11 cellular contexts compared by ENCODE assay signal in genomic region chr1:218983848-218984247, GRCh38.
DNase-seq lines count a peak whose midpoint lies in the region; ATAC-seq and TF ChIP-seq lines count a peak whose summit lies in the region.
"Had no signal": no experiment of that assay in that cellular context is flagged by ENCODE, and none has a peak within 500 bp of the region (broad histone marks: within the 10 kb centered on the region; RNA-seq: fewer than 3 reads in every experiment).

No MANE protein-coding gene starts in this region.

- H3K4me3 ChIP-seq in HCT116 (replicated peaks in 1 of 2; ENCODE audit: low read depth in 1 of 2, low read length in 2 of 2), result no peak overlapping the region
- H3K4me3 ChIP-seq: body of pancreas, gastrocnemius medialis had no signal

- RAD21 ChIA-PET in HCT116 (lab: Charles Lee; ENCODE audit: low non-redundant PET in 1 of 2, low total read pairs in 2 of 2, uncharacterized antibody in 2 of 2, unreplicated experiment in 2 of 2), result no interaction called here

- TF ChIP-seq POLR2A in HCT116 (IDR thresholded peaks at IDR 0.05; ENCODE audit: borderline replicate concordance, extremely low read depth, insufficient read depth, insufficient read length), result no peak

- CTCF ChIA-PET in HCT116 (lab: Charles Lee), result interaction anchor here (1.1 kb wide), 1 partner anchor 17 kb away, joined by 3 read pairs; no protein-coding TSS in a partner anchor

- no peak overlapping the region for H3K27ac ChIP-seq in HCT116 (ENCODE audit: low read depth, low read length)
- H3K27ac ChIP-seq: body of pancreas, gastrocnemius medialis had no signal

- H3K9me3 ChIP-seq in HCT116 (ENCODE audit: control insufficient read depth in 1 of 2, insufficient read depth in 1 of 2, low read depth in 1 of 2, low read length in 2 of 2), result no peaks in the 10 kb centered on the region
- H3K9me3 ChIP-seq: body of pancreas, gastrocnemius medialis had no signal

- H3K27me3 ChIP-seq in HCT116 (ENCODE audit: insufficient read depth, low read length), result no peaks in the 10 kb centered on the region
- H3K27me3 ChIP-seq: body of pancreas, gastrocnemius medialis had no signal

- ATAC-seq in HCT116 (peak; percentile 74), HG03097 (IDR thresholded peaks at IDR 0.05; ENCODE audit: low FRiP score, unreplicated experiment) (no peak), GM19395 (IDR thresholded peaks at IDR 0.05; ENCODE audit: unreplicated experiment) (no peak)
- ATAC-seq: body of pancreas, gastrocnemius medialis had no signal

- H2AFZ ChIP-seq in HCT116 (ENCODE audit: low read depth, low read length, poor library complexity, severe bottlenecking), result no peak overlapping the region

- DNase-seq in D341Med (ENCODE audit: low spot score) (peak; percentile 54), HCT116 (ENCODE audit: low read depth, low spot score) (no peak), RPMI8226 (peak; percentile 19), iPS-NIHi7 (ENCODE audit: extremely low spot score) (peak; percentile 34), GM10266 (ENCODE audit: extremely low spot score) (no peak), NCI-H2196 treated with DMSO at 0.1 percent for 48 hours (lab: John Stamatoyannopoulos, UW; ENCODE audit: unreplicated experiment) (no peak)
- DNase-seq: body of pancreas, gastrocnemius medialis, NCI-H1694 had no signal

- TF ChIP-seq CTCF in HCT116 (IDR thresholded peaks at IDR 0.05 in 2 of 3, conservative IDR thresholded peaks at IDR 0.05 in 1 of 3; ENCODE audit: borderline replicate concordance in 1 of 3, insufficient read depth in 1 of 3, low read depth in 2 of 3, low read length in 2 of 3) (peak in 2 of 3 experiments; percentile 35 to 49; a peak in 3 of 6 replicates), GM10266 (IDR thresholded peaks at IDR 0.05; ENCODE audit: control insufficient read depth, insufficient read depth, low read depth, missing control alignments) (no peak)

- no peak overlapping the region for H3K9ac ChIP-seq in HCT116 (ENCODE audit: low read length)

- no peaks in the 10 kb centered on the region for H3K79me2 ChIP-seq in HCT116 (ENCODE audit: insufficient read depth, low read length)

- no peaks in the 10 kb centered on the region for H3K9me2 ChIP-seq in HCT116 (ENCODE audit: insufficient read depth)

- no TSS peak for BruUV-seq in HCT116 (replicated peaks; lab: Mats Ljungman, UMichigan)

- no peak overlapping the region for H3K4me2 ChIP-seq in HCT116 (ENCODE audit: low read length)

- intact Hi-C loops in HCT116 (cut with micrococcal nuclease), result no loop called here

- H3K36me3 ChIP-seq in HCT116 (ENCODE audit: control insufficient read depth in 1 of 2, insufficient read depth in 2 of 2, low read length in 2 of 2), result no peaks in the 10 kb centered on the region
- H3K36me3 ChIP-seq: gastrocnemius medialis had no signal

- TF ChIP-seq RAD21 in HCT116 (IDR thresholded peaks at IDR 0.05; ENCODE audit: low read depth), result peak; percentile 26; the same call in 1 of the 2 replicates

- no peaks in the 10 kb centered on the region for H4K20me1 ChIP-seq in HCT116 (ENCODE audit: insufficient read depth)

- no peaks in the 10 kb centered on the region for H3K4me1 ChIP-seq in HCT116 (ENCODE audit: control insufficient read depth in 1 of 2, insufficient read depth in 2 of 2, low read length in 2 of 2)
- H3K4me1 ChIP-seq: body of pancreas, gastrocnemius medialis had no signal

- POLR2A ChIA-PET in HCT116 (lab: Charles Lee), result no interaction called here

TF ChIP-seq in HCT116, 20 proteins besides CTCF, POLR2A, EP300 and RAD21:
- no peak for TF ChIP-seq CEBPB (IDR thresholded peaks at IDR 0.05; ENCODE audit: low read depth)
- no peak for TF ChIP-seq TCF7L2 (IDR thresholded peaks at IDR 0.05; ENCODE audit: borderline replicate concordance, extremely low read depth, insufficient read depth, insufficient read length)
- TF ChIP-seq JUND (IDR thresholded peaks at IDR 0.05), result no peak
- no peak for TF ChIP-seq ZNF274 (IDR thresholded peaks at IDR 0.05; ENCODE audit: low read depth, low read length)
- no peak for TF ChIP-seq YY1 (IDR thresholded peaks at IDR 0.05; ENCODE audit: extremely low read depth, insufficient replicate concordance, low read depth, low read length)
- TF ChIP-seq SIN3A (IDR thresholded peaks at IDR 0.05; ENCODE audit: low read depth), result no peak
- no peak for TF ChIP-seq SRF (IDR thresholded peaks at IDR 0.05; ENCODE audit: low read depth)
- no peak for TF ChIP-seq POLR2AphosphoS5 (IDR thresholded peaks at IDR 0.05; ENCODE audit: low read depth, low read length)
- TF ChIP-seq SP1 (IDR thresholded peaks at IDR 0.05; ENCODE audit: low read depth), result no peak
- no peak for TF ChIP-seq EGR1 (IDR thresholded peaks at IDR 0.05; ENCODE audit: low read depth)
- no peak for TF ChIP-seq ELF1 (IDR thresholded peaks at IDR 0.05; ENCODE audit: borderline replicate concordance, low read depth)
TF ChIP-seq in HCT116: peak in this region for 0.

Comparison
In these comparisons a context has a peak if more than half of its experiments do, and no peak if none do; other contexts are left out.
1. DNase-seq: peak in D341Med (single experiment), RPMI8226 (single experiment) and iPS-NIHi7 (single experiment); none in HCT116 (single experiment), GM10266 (single experiment) and NCI-H2196 treated with DMSO at 0.1 percent for 48 hours (single experiment).